In the genomic region with DNA sequence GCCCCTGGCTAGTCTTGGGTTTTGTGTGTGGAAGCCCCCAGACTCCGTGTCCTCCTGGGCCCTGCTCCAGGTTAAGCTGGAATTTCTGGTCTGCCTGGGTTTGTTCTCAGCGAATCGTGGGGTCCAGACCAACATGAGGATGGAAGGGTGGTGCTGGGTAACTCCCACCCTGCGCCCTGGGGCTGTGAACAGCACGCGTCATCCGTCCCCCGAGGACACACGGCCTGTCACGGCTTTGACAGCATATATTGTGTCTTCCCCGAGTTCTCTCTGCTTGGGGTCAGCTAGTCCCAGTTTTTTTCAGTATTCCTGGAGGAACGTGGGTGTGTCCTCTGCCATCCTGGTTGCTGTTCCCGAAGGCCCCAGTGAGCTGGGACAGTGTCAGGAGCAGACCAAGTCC, we compare ENCODE assay signal across 20 cellular contexts.
"Had no signal": no experiment of that assay in that cellular context is flagged by ENCODE, and none has a peak within 500 bp of the region (broad histone marks: within the 10 kb centered on the region; RNA-seq: fewer than 3 reads in every experiment).

No MANE protein-coding gene starts in this region.

- DNase-seq: IMR-90, Karpas-422, KG1, MG63, NCI-H1092, NCI-H1105 treated with DMSO at 0.1 percent for 48 hours, NCI-H1436, NCI-H187, NCI-H2029, NCI-H2081 treated with DMSO at 0.1 percent for 48 hours, NCI-H2171 treated with DMSO at 0.1 percent for 48 hours, NCI-H345, NCI-H524, NCI-H69, NCI-H774, Right ventricle myocardium superior, RPMI8226, SIG-M5 had no signal

- H3K36me3 ChIP-seq: MG63, SJSA1 had no signal

- H3K9me3 ChIP-seq: MG63, SJSA1 had no signal

- H3K27ac ChIP-seq: SJSA1, SK-N-MC had no signal

- H3K4me3 ChIP-seq: MG63, SJSA1, SK-N-MC had no signal

- H3K27me3 ChIP-seq: MG63, SJSA1 had no signal
